2 cellular contexts compared by ENCODE assay signal in genomic region chr11:27914080-27914479, GRCh38.
TF ChIP-seq lines count a peak whose summit lies in the region.

No MANE protein-coding gene starts in this region.

TF ChIP-seq in HCT116, 20 proteins besides CTCF, POLR2A, EP300 and RAD21:
- peak; percentile 48 for TF ChIP-seq SRF (IDR thresholded peaks at IDR 0.05; ENCODE audit: low read depth)
- no peak for TF ChIP-seq YY1 (IDR thresholded peaks at IDR 0.05; ENCODE audit: extremely low read depth, insufficient replicate concordance, low read depth, low read length)

TF ChIP-seq in SK-N-SH, 30 proteins besides CTCF, POLR2A, EP300 and RAD21:
- TF ChIP-seq YY1 (IDR thresholded peaks at IDR 0.05; ENCODE audit: low read depth): no peak
- peak; percentile 59; the same call in 1 of the 2 replicates for TF ChIP-seq MEF2A (IDR thresholded peaks at IDR 0.05; ENCODE audit: borderline replicate concordance, low read depth)
- no peak for TF ChIP-seq TEAD4 (IDR thresholded peaks at IDR 0.05; ENCODE audit: borderline replicate concordance, insufficient read depth)
- TF ChIP-seq JUND (IDR thresholded peaks at IDR 0.05): peak; percentile 55
- peak; percentile 70 for TF ChIP-seq FOSL2 (IDR thresholded peaks at IDR 0.05; ENCODE audit: borderline replicate concordance, low read depth)
TF ChIP-seq in SK-N-SH: peak in this region for 3.
